8 cellular contexts compared by ENCODE assay signal in genomic region chr21:18220498-18220897, GRCh38.
"Had no signal": no experiment of that assay in that cellular context is flagged by ENCODE, and none has a peak within 500 bp of the region (broad histone marks: within the 10 kb centered on the region; RNA-seq: fewer than 3 reads in every experiment).

No MANE protein-coding gene starts in this region.

- H3K4me3 ChIP-seq: GM23248, GM23338, HAP-1 had no signal

- DNase-seq: GM23248, GOT3, H7, H9, HCEC 1CT, HFFc6 had no signal

- H3K4me1 ChIP-seq: HAP-1 had no signal

- H3K27ac ChIP-seq: GM23248 had no signal

- H3K36me3 ChIP-seq: HAP-1 had no signal
